Comparison of ENCODE assay signal across 8 cellular contexts in the genomic region with DNA sequence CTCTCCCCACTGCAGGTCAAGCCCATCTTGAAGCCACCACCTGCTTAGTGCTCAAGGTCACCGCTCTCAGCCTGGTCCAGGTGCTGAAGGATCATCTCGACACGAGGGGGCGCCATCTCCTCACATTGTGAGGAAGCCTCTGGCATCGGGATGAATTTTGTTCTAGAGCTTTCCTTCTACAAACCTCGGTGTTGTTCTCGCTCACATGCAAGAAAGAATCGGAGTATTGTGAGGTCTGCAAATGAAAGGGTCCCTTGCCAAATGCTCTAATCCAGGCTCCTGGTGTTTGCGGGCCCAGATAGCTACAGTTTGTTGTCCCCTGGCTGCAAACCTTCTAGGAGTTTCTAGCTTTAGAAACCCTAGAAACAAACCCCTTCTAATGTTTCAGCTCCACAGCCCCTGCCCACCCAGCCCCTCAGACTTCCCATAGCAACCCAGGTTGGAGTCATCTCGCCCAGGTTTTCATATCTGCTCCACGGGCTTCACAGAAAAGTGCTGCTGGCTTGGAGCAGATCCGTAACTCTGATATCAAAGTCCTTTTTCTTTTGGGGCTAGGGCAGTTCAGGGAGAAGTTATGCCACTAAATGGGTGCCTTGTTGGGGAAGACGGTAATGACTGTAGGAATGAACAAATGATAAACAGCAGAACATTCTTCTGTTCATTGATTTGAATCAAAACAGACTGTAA. TPM values are rescaled to one million over a fixed set of nuclear protein-coding genes. Genes with fewer than 3 reads are reported as not detected.
A peak's percentile ranks its signal among the peaks of the same experiment; 100 is the strongest.
DNase-seq lines count a peak whose midpoint lies in the region; ATAC-seq lines count a peak whose summit lies in the region.

No MANE protein-coding gene starts in this region.

- intact Hi-C loops in activated CD4-positive, alpha-beta memory T cell treated with anti-CD3 and anti-CD28 coated beads for 36 hours (cut with micrococcal nuclease) = loop anchor here (2.0 kb wide), 3 partner anchors 205 to 425 kb away; no protein-coding TSS in a partner anchor

- POLR2A ChIA-PET in activated CD4-positive, alpha-beta memory T cell treated with anti-CD3 and anti-CD28 coated beads for 36 hours (lab: Charles Lee) = interaction anchor here (0.6 to 2.5 kb wide), 7 partner anchors 9 to 424 kb away, joined by 3 to 19 read pairs (median 8); a partner anchor contains a TSS

- H2BK5ac ChIP-seq in mesendoderm (ENCODE audit: low read length) = no peak overlapping the region

- H2BK120ac ChIP-seq in mesendoderm (ENCODE audit: low read depth, low read length) = no peak overlapping the region

- CTCF ChIA-PET in activated CD4-positive, alpha-beta memory T cell treated with anti-CD3 and anti-CD28 coated beads for 36 hours (lab: Charles Lee) = interaction anchor here (0.6 to 4.4 kb wide), 83 partner anchors 9 to 708 kb away, joined by 3 to 277 read pairs (median 5); a partner anchor contains a TSS

- H3K27ac ChIP-seq in mesendoderm (ENCODE audit: low read depth, low read length) = no peak overlapping the region

- no peaks in the 10 kb centered on the region for H3K79me1 ChIP-seq in mesendoderm (ENCODE audit: low read length)

- no peaks in the 10 kb centered on the region for H3K79me2 ChIP-seq in mesendoderm (ENCODE audit: control insufficient read depth, insufficient read depth, low read length)

- H3K4me2 ChIP-seq in mesendoderm (ENCODE audit: low read length) = no peak overlapping the region

- no peak overlapping the region for H3K9ac ChIP-seq in mesendoderm (ENCODE audit: low read length)

- no peak overlapping the region for H3K4me3 Mint-ChIP-seq in activated CD4-positive, alpha-beta memory T cell treated with anti-CD3 and anti-CD28 coated beads for 36 hours

- H3K9me3 Mint-ChIP-seq in activated CD4-positive, alpha-beta memory T cell treated with anti-CD3 and anti-CD28 coated beads for 36 hours = peaks cover 5% of the 10 kb centered on the region

- no peaks in the 10 kb centered on the region for H3K27me3 ChIP-seq in mesendoderm (ENCODE audit: insufficient read depth, low read length, poor library complexity)

- no peaks in the 10 kb centered on the region for H3K4me1 ChIP-seq in mesendoderm (ENCODE audit: control insufficient read depth, low read depth, low read length)

- H3K4me3 ChIP-seq in mesendoderm (ENCODE audit: low read length) = no peak overlapping the region

- ATAC-seq in GM19023 (IDR thresholded peaks at IDR 0.05; ENCODE audit: unreplicated experiment) (peak; percentile 80), HG03558 (IDR thresholded peaks at IDR 0.05; ENCODE audit: extremely low read depth, unreplicated experiment) (peak; percentile 80)

- no peak overlapping the region for H3K23ac ChIP-seq in mesendoderm (ENCODE audit: low read length)

- H3K56ac ChIP-seq in mesendoderm (ENCODE audit: low read length) = peak overlapping the region; percentile 44

- H3K18ac ChIP-seq in mesendoderm (ENCODE audit: low read length) = peak overlapping the region; percentile 70

- peak; percentile 84 for DNase-seq in AG08395 (ENCODE audit: low spot score)
- peak; percentile 91 for DNase-seq in NCI-H82 (lab: John Stamatoyannopoulos, UW)
- peak; percentile 93 for DNase-seq in activated CD4-positive, alpha-beta memory T cell treated with anti-CD3 and anti-CD28 coated beads for 36 hours
- peak; percentile 86 for DNase-seq in effector CD8-positive, alpha-beta T cell (lab: John Stamatoyannopoulos, UW)
- peak; percentile 88 for DNase-seq in mesendoderm
- DNase-seq in stimulated activated CD8-positive, alpha-beta memory T cell treated with anti-CD3 and anti-CD28 coated beads, Interleukin-15, amount 100 ng/mL, for 48 hours (ENCODE audit: low read depth in 2 of 2) = peak; percentile 62 to 72

- H3K4me1 Mint-ChIP-seq in activated CD4-positive, alpha-beta memory T cell treated with anti-CD3 and anti-CD28 coated beads for 36 hours (ENCODE audit: low read depth) = peaks cover 10% of the 10 kb centered on the region

- H2AK5ac ChIP-seq in mesendoderm (ENCODE audit: low read length) = no peak overlapping the region

- no peaks in the 10 kb centered on the region for H3K36me3 ChIP-seq in mesendoderm (ENCODE audit: control insufficient read depth, insufficient read depth, low read length)

- H3K36me3 Mint-ChIP-seq in activated CD4-positive, alpha-beta memory T cell treated with anti-CD3 and anti-CD28 coated beads for 36 hours = peaks cover 2% of the 10 kb centered on the region

- H3K27me3 Mint-ChIP-seq in activated CD4-positive, alpha-beta memory T cell treated with anti-CD3 and anti-CD28 coated beads for 36 hours = no peaks in the 10 kb centered on the region

- peak overlapping the region; percentile 90 for H3K4ac ChIP-seq in mesendoderm (ENCODE audit: low read depth, low read length)

- H3K27ac Mint-ChIP-seq in activated CD4-positive, alpha-beta memory T cell treated with anti-CD3 and anti-CD28 coated beads for 36 hours = peak overlapping the region; percentile 5

- WGBS in mesendoderm (ENCODE audit: extremely low coverage, insufficient coverage, low lambda C conversion rate) = no CpG with 5 or more reads among the region's 13 CpGs

- H4K8ac ChIP-seq in mesendoderm (ENCODE audit: low read depth, low read length) = no peak overlapping the region

- no peak overlapping the region for H4K5ac ChIP-seq in mesendoderm (ENCODE audit: low read length)

- no peak overlapping the region for H2BK15ac ChIP-seq in mesendoderm (replicated peaks; ENCODE audit: low read depth)

RNA-seq across cellular contexts. Expression of a gene that starts 8.6 kb away (rescaled TPM):
- total RNA-seq in activated CD4-positive, alpha-beta memory T cell treated with anti-CD3 and anti-CD28 coated beads for 36 hours = 100 to 1,000 TPM; 208 to 210 TPM
- 445 TPM for polyA plus RNA-seq in mesendoderm (2013, experiment 1 of 2)
- 443 TPM for polyA plus RNA-seq in mesendoderm (2013, experiment 2 of 2)
